ENCODE assay signal across 11 cellular contexts in genomic region chrX:41596586-41596985, GRCh38.
A peak's percentile ranks its signal among the peaks of the same experiment; 100 is the strongest.
DNase-seq lines count a peak whose midpoint lies in the region; ATAC-seq lines count a peak whose summit lies in the region.
"Had no signal": no experiment of that assay in that cellular context is flagged by ENCODE, and none has a peak within 500 bp of the region (broad histone marks: within the 10 kb centered on the region; RNA-seq: fewer than 3 reads in every experiment).

No MANE protein-coding gene starts in this region.

- H3K4me1 ChIP-seq in aorta (ENCODE audit: control insufficient read depth in 1 of 2, insufficient read depth in 2 of 2, low read length in 2 of 2) = no peaks in the 10 kb centered on the region

- H3K27ac ChIP-seq in aorta (ENCODE audit: low read depth in 1 of 2, low read length in 2 of 2) = no peak overlapping the region

- ATAC-seq in GM18870 (IDR thresholded peaks at IDR 0.05; ENCODE audit: unreplicated experiment) = peak; percentile 97
- peak; percentile 92 for ATAC-seq in GM21786 (IDR thresholded peaks at IDR 0.05; ENCODE audit: unreplicated experiment)
- peak; percentile 90 for ATAC-seq in HG03520 (IDR thresholded peaks at IDR 0.05; ENCODE audit: unreplicated experiment)
- no peak for ATAC-seq in aorta (ENCODE audit: low FRiP score)

- 89 to 93% methylated on average over 3 of the region's 3 CpGs for WGBS in aorta, 2 donors

- no peaks in the 10 kb centered on the region for H3K27me3 ChIP-seq in aorta (ENCODE audit: control insufficient read depth in 1 of 2, insufficient read depth in 2 of 2, low read length in 1 of 2)

- intact Hi-C loops in aorta (cut with DNase I) = no loop called here

- H3K9me3 ChIP-seq in aorta (ENCODE audit: control insufficient read depth, low read length) = no peaks in the 10 kb centered on the region

- peak; percentile 36 for DNase-seq in kidney glomerular epithelial cell (lab: John Stamatoyannopoulos, UW)
- no peak for DNase-seq in AML-193 (lab: John Stamatoyannopoulos, UW)
- no peak for DNase-seq in A172 (ENCODE audit: low spot score)
- no peak for DNase-seq in superior temporal gyrus (ENCODE audit: extremely low spot score)
- no peak for DNase-seq in aorta
- DNase-seq: NCI-H146; occipital lobe; stimulated activated CD8-positive, alpha-beta memory T cell treated with anti-CD3 and anti-CD28 coated beads, Interleukin-4, amount 100 ng/mL, for 48 hours had no signal

- no peaks in the 10 kb centered on the region for H3K36me3 ChIP-seq in aorta (ENCODE audit: control insufficient read depth in 1 of 2, insufficient read depth in 2 of 2, low read length in 1 of 2)

- no peak overlapping the region for H3K4me3 ChIP-seq in aorta (ENCODE audit: low read length in 2 of 2)
